In genomic region chr2:38281095-38281742, GRCh38 we compare ENCODE assay signal across 25 cellular contexts.
"Had no signal": no experiment of that assay in that cellular context is flagged by ENCODE, and none has a peak within 500 bp of the region (broad histone marks: within the 10 kb centered on the region; RNA-seq: fewer than 3 reads in every experiment).

No MANE protein-coding gene starts in this region.

- H3K27me3 ChIP-seq: neural progenitor cell, ovary, testis, transverse colon, upper lobe of right lung, uterus had no signal

- H3K9me3 ChIP-seq: ovary, psoas muscle, spleen, stomach, testis, tibial artery, transverse colon, upper lobe of right lung, uterus had no signal

- H3K9ac ChIP-seq: neural progenitor cell, parathyroid adenoma had no signal

- H3K4me2 ChIP-seq: neural progenitor cell, smooth muscle cell had no signal

- DNase-seq: naive thymus-derived CD4-positive, alpha-beta T cell; natural killer cell; occipital lobe; ovary; posterior cingulate gyrus; psoas muscle; right cardiac atrium; spleen; stimulated activated CD4-positive, alpha-beta T cell treated with anti-CD3 and anti-CD28 coated beads, Interleukin-12 subunit alpha, Interleukin-12 subunit beta, amount 100 ng/mL, for 4 hours; stimulated activated CD4-positive, alpha-beta T cell treated with anti-CD3 and anti-CD28 coated beads, Interleukin-1b, Interleukin-23, amount 100 ng/mL, for 48 hours; stimulated activated CD4-positive, alpha-beta T cell treated with anti-CD3 and anti-CD28 coated beads, Interleukin-4, amount 100 ng/mL, for 1 hour; stimulated activated naive B cell treated with anti-CD40 and anti-IgM and Interleukin-4, amounts not matched to agents 10 μg/mL and 1 μg/mL and 100 μg/mL, for 72 hours; stimulated activated naive CD4-positive, alpha-beta T cell treated with Interleukin-2 at 50 U/mL for 16 hours; stomach; testis; tibial artery; transverse colon; upper lobe of right lung; uterus had no signal

- H3K36me3 ChIP-seq: neural progenitor cell, ovary, spleen, stomach, tibial artery, transverse colon, upper lobe of right lung, uterus had no signal

- ATAC-seq: naive thymus-derived CD4-positive, alpha-beta T cell; natural killer cell; psoas muscle; right cardiac atrium; sciatic nerve; stimulated activated effector memory CD8-positive, alpha-beta T cell treated with anti-CD3 and anti-CD28 coated beads, Interleukin-12 subunit alpha, Interleukin-12 subunit beta, amount 100 ng/mL, for 72 hours; stimulated activated naive B cell treated with anti-CD40 and anti-IgM and Interleukin-4, amounts not matched to agents 10 μg/mL and 1 μg/mL and 100 μg/mL, for 72 hours; upper lobe of right lung had no signal

- H2AFZ ChIP-seq: neural progenitor cell, parathyroid adenoma had no signal

- H3K4me3 ChIP-seq: neural progenitor cell, ovary, psoas muscle, skin epidermis, smooth muscle cell, spleen, stomach, testis, tibial artery, transverse colon, upper lobe of right lung, uterus had no signal

- H3K79me2 ChIP-seq: parathyroid adenoma had no signal

- H3K4me1 ChIP-seq: neural progenitor cell, parathyroid adenoma, psoas muscle, spleen, stomach, testis, tibial artery, upper lobe of right lung, uterus had no signal

- H3K27ac ChIP-seq: neural progenitor cell, ovary, parathyroid adenoma, psoas muscle, skin epidermis, spleen, stomach, testis, tibial artery, transverse colon, upper lobe of right lung, uterus had no signal
